9 cellular contexts compared by ENCODE assay signal in genomic region chr12:57231276-57232021, GRCh38. TPM values are rescaled to one million over a fixed set of nuclear protein-coding genes. Genes with fewer than 3 reads are reported as not detected.
A peak's percentile ranks its signal among the peaks of the same experiment; 100 is the strongest.
DNase-seq lines count a peak whose midpoint lies in the region; ATAC-seq and TF ChIP-seq lines count a peak whose summit lies in the region.
"Had no signal": no experiment of that assay in that cellular context is flagged by ENCODE, and none has a peak within 500 bp of the region (broad histone marks: within the 10 kb centered on the region; RNA-seq: fewer than 3 reads in every experiment).

No MANE protein-coding gene starts in this region.

- in situ Hi-C loops in transverse colon (cut with MboI; ENCODE audit: low pct_ligation_motif_present in 1 of 4, low pct_unique_long_range_greater_than_20kb in 1 of 4, low sequenced_read_pairs in 3 of 4), result no loop called here

- TF ChIP-seq EP300 in transverse colon (IDR thresholded peaks at IDR 0.05; ENCODE audit: low read depth), result no peak

- H3K4me2 ChIP-seq in SU-DHL-6 (ENCODE audit: low read depth, low read length, poor library complexity, severe bottlenecking), result peak overlapping the region; percentile 89

- peaks cover 17% of the 10 kb centered on the region for H3F3A ChIP-seq in SU-DHL-6 (ENCODE audit: insufficient read depth)

- 95% methylated on average over 13 of the region's 13 CpGs; no CpG with 5 or more reads in 1 of the 2 donors for WGBS in transverse colon (ENCODE audit: low coverage in 1 of 2), 2 donors
- 91 to 92% methylated on average over 13 of the region's 13 CpGs for WGBS in heart right ventricle, 2 donors

- peak overlapping the region; percentile 99 for H3K4me3 Mint-ChIP-seq in activated naive CD4-positive, alpha-beta T cell treated with anti-CD3 and anti-CD28 coated beads, Interleukin-2, amount 50 U/mL, for 24 hours
- peak overlapping the region; percentile 94 for H3K4me3 Mint-ChIP-seq in stimulated activated memory B cell treated with anti-CD40 and anti-IgM and Interleukin-4, amounts not matched to agents 10 μg/mL and 1 μg/mL and 100 μg/mL, for 72 hours

- TF ChIP-seq POLR2A in transverse colon (IDR thresholded peaks at IDR 0.05), result no peak

- H3K9me3 ChIP-seq in SU-DHL-6 (ENCODE audit: insufficient read depth, low read length) (no peaks in the 10 kb centered on the region), transverse colon (no peaks in the 10 kb centered on the region), heart right ventricle (no peaks in the 10 kb centered on the region)

- no peak for DNase-seq in activated naive CD4-positive, alpha-beta T cell treated with anti-CD3 and anti-CD28 coated beads, Interleukin-2, amount 50 U/mL, for 16 hours
- DNase-seq in fibroblast of pulmonary artery (ENCODE audit: low read depth) (no peak), transverse colon (no peak), heart right ventricle (no peak)
- DNase-seq: trophoblast cell had no signal

- H3K36me3 Mint-ChIP-seq in activated naive CD4-positive, alpha-beta T cell treated with anti-CD3 and anti-CD28 coated beads, Interleukin-2, amount 50 U/mL, for 24 hours, result peaks cover 21% of the 10 kb centered on the region
- H3K36me3 Mint-ChIP-seq in stimulated activated memory B cell treated with anti-CD40 and anti-IgM and Interleukin-4, amounts not matched to agents 10 μg/mL and 1 μg/mL and 100 μg/mL, for 72 hours, result peaks cover 39% of the 10 kb centered on the region

- intact Hi-C loops in transverse colon (cut with DNase I; ENCODE audit: low total_unique reads) (no loop called here), heart right ventricle (cut with DNase I) (no loop called here)

- peaks cover 41% of the 10 kb centered on the region for H3K4me1 Mint-ChIP-seq in activated naive CD4-positive, alpha-beta T cell treated with anti-CD3 and anti-CD28 coated beads, Interleukin-2, amount 50 U/mL, for 24 hours
- H3K4me1 Mint-ChIP-seq in stimulated activated memory B cell treated with anti-CD40 and anti-IgM and Interleukin-4, amounts not matched to agents 10 μg/mL and 1 μg/mL and 100 μg/mL, for 72 hours, result peaks cover 82% of the 10 kb centered on the region

- peaks cover 14 to 34% (median 23%) of the 10 kb centered on the region in 4 donors for H3K4me1 ChIP-seq in transverse colon
- H3K4me1 ChIP-seq in heart right ventricle, result peaks cover 8 to 78% (median 42%) of the 10 kb centered on the region in 9 donors

- H3K79me2 ChIP-seq in SU-DHL-6 (ENCODE audit: insufficient read depth, low read length), result peaks cover 30% of the 10 kb centered on the region

- peak overlapping the region; percentile 35 for H3K27ac Mint-ChIP-seq in activated naive CD4-positive, alpha-beta T cell treated with anti-CD3 and anti-CD28 coated beads, Interleukin-2, amount 50 U/mL, for 24 hours
- H3K27ac Mint-ChIP-seq in stimulated activated memory B cell treated with anti-CD40 and anti-IgM and Interleukin-4, amounts not matched to agents 10 μg/mL and 1 μg/mL and 100 μg/mL, for 72 hours, result peak overlapping the region; percentile 96

- H3K27ac ChIP-seq in SU-DHL-6 (ENCODE audit: low read depth, low read length) (no peak overlapping the region), transverse colon (no peak overlapping the region), heart right ventricle (peak overlapping the region in 2 of 10 donors; percentile 81 to 90)

- no peak for TF ChIP-seq CTCF in SU-DHL-6 (IDR thresholded peaks at IDR 0.05; ENCODE audit: insufficient read depth, low read length, poor library complexity, severe bottlenecking)
- TF ChIP-seq CTCF in fibroblast of pulmonary artery (IDR thresholded peaks at IDR 0.05; ENCODE audit: low read length, missing control alignments), result no peak
- no peak for TF ChIP-seq CTCF in transverse colon (IDR thresholded peaks at IDR 0.05)
- no peak for TF ChIP-seq CTCF in heart right ventricle (IDR thresholded peaks at IDR 0.05)

- peaks cover 9% of the 10 kb centered on the region for H3K27me3 Mint-ChIP-seq in activated naive CD4-positive, alpha-beta T cell treated with anti-CD3 and anti-CD28 coated beads, Interleukin-2, amount 50 U/mL, for 24 hours
- peaks cover 4% of the 10 kb centered on the region for H3K27me3 Mint-ChIP-seq in stimulated activated memory B cell treated with anti-CD40 and anti-IgM and Interleukin-4, amounts not matched to agents 10 μg/mL and 1 μg/mL and 100 μg/mL, for 72 hours

- peak overlapping the region; percentile 62 for H3K4me3 ChIP-seq in SU-DHL-6 (ENCODE audit: insufficient read depth, low read length, poor library complexity, severe bottlenecking)
- H3K4me3 ChIP-seq in fibroblast of pulmonary artery (replicated peaks; ENCODE audit: low read depth, low read length), result peak overlapping the region; percentile 87
- H3K4me3 ChIP-seq in transverse colon, result no peak overlapping the region
- H3K4me3 ChIP-seq in heart right ventricle, result peak overlapping the region in 3 of 10 donors; percentile 59 to 68 (median 67)

- peaks cover 23% of the 10 kb centered on the region for H3K36me3 ChIP-seq in SU-DHL-6 (ENCODE audit: low read length)
- peaks cover 0 to 16% (median 0%) of the 10 kb centered on the region in 4 donors for H3K36me3 ChIP-seq in transverse colon
- peaks cover 0 to 39% (median 24%) of the 10 kb centered on the region in 9 donors for H3K36me3 ChIP-seq in heart right ventricle

- no peaks in the 10 kb centered on the region for H3K9me2 ChIP-seq in SU-DHL-6 (replicated peaks; ENCODE audit: insufficient read depth, low read length)

- H3K9ac ChIP-seq in SU-DHL-6 (ENCODE audit: low read length), result peak overlapping the region; percentile 89

- no peaks in the 10 kb centered on the region; the same call in 1 of the 2 replicates for H4K20me1 ChIP-seq in SU-DHL-6 (ENCODE audit: low read depth, low read length)

- H3K27me3 ChIP-seq in SU-DHL-6 (ENCODE audit: low read length) (no peaks in the 10 kb centered on the region), transverse colon (peaks cover 22% of the 10 kb centered on the region), heart right ventricle (peaks cover 0 to 31% (median 20%) of the 10 kb centered on the region in 7 donors)

- no peaks in the 10 kb centered on the region for H3K9me3 Mint-ChIP-seq in activated naive CD4-positive, alpha-beta T cell treated with anti-CD3 and anti-CD28 coated beads, Interleukin-2, amount 50 U/mL, for 24 hours
- no peaks in the 10 kb centered on the region for H3K9me3 Mint-ChIP-seq in stimulated activated memory B cell treated with anti-CD40 and anti-IgM and Interleukin-4, amounts not matched to agents 10 μg/mL and 1 μg/mL and 100 μg/mL, for 72 hours

- no peak overlapping the region for H2AFZ ChIP-seq in SU-DHL-6 (ENCODE audit: low read depth, low read length, severe bottlenecking)

- ATAC-seq in stimulated activated memory B cell treated with anti-CD40 and anti-IgM and Interleukin-4, amounts not matched to agents 10 μg/mL and 1 μg/mL and 100 μg/mL, for 72 hours, result no peak
- ATAC-seq in activated CD4-positive, CD25-positive, alpha-beta regulatory T cell treated with anti-CD3 and anti-CD28 coated beads, Interleukin-2, amount 50 U/mL, for 24 hours, result no peak
- no peak for ATAC-seq in heart right ventricle

RNA-seq across cellular contexts. Expression of gene SHMT2, which starts 1.9 kb away (rescaled TPM):
- total RNA-seq in transverse colon (100 to 1,000 TPM in 1 of 4 donors, 10 to 100 TPM in 3; 29.2 to 104 (median 33.4) TPM), heart right ventricle (10 to 100 TPM; 24.4 to 47.6 (median 27.1) TPM)
- polyA plus RNA-seq in heart right ventricle, result 10 to 100 TPM; 14.3 to 49.8 TPM

RNA-seq across cellular contexts. Expression of gene NXPH4, which starts 14.9 kb away (rescaled TPM):
- total RNA-seq in transverse colon, result not detected
- 1 to 10 TPM in 7 of 10 donors, under 1 TPM in 3; 0.18 to 6.2 (median 2.3) TPM for total RNA-seq in heart right ventricle
- 1 to 10 TPM in 1 of 2 donors, under 1 TPM in 1; 0.66 to 1.8 TPM for polyA plus RNA-seq in heart right ventricle

RNA-seq across cellular contexts. Expression of gene STAC3, which starts 19.5 kb away (rescaled TPM):
- total RNA-seq in transverse colon (1 to 10 TPM; 1.8 to 3.3 (median 1.9) TPM), heart right ventricle (1 to 10 TPM in 4 of 10 donors, under 1 TPM in 6; 0.30 to 2.9 (median 0.98) TPM)
- 1 to 10 TPM in 1 of 2 donors, under 1 TPM in 1; 0.81 to 1.7 TPM for polyA plus RNA-seq in heart right ventricle

Comparison
In these comparisons a context has a peak if more than half of its experiments do, and no peak if none do; other contexts are left out.
1. H3K4me3 ChIP-seq: peak in SU-DHL-6 (single experiment) and fibroblast of pulmonary artery (single experiment); none in transverse colon (0 of 4).